In the genomic region with DNA sequence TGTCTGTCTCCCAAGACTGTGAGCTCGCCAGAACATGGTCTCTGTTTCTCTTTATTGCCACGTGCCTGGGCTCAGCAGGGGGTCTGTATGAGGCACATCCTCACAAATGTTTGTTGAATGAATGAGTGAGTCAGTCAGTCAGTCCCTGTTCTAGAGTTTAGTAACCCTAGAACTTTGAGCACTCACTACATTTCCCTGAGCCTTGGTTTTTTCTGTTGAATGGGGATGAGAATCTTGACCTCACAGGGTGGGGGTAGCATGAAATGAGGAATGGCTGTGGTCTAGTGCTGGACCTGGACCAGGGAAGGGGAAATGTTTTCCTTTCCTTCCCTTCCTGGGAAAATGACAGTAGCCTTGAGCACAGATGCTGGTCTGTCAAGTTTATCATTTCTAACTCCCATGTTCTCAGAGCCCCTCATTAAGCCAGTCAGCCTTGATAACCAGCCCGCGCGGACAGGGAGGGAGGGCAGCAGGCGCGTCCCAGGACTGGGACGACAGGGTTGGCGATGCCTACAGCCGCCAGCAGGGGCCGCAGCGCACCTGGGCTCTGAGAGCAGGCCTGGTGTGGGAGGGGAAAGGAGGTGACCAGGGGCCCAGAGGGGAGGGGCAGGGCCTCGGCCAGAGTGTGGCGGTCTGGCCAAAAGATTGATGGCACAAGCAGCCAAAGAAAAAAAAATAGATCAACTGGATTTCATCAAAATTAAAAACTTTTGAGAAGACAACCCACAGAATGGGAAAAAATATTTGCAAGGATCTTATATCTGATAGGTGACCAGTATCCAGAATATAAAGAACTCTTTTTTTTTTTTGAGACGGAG, we compare ENCODE assay signal across 9 cellular contexts. TPM values are rescaled to one million over a fixed set of nuclear protein-coding genes. Genes with fewer than 3 reads are reported as not detected.
DNase-seq lines count a peak whose midpoint lies in the region; ATAC-seq and TF ChIP-seq lines count a peak whose summit lies in the region.
"Had no signal": no experiment of that assay in that cellular context is flagged by ENCODE, and none has a peak within 500 bp of the region (broad histone marks: within the 10 kb centered on the region; RNA-seq: fewer than 3 reads in every experiment).

No MANE protein-coding gene starts in this region.

- WGBS in testis, 2 donors, result 14 to 30% methylated on average over 15 of the region's 15 CpGs

- no peaks in the 10 kb centered on the region for H3K36me3 ChIP-seq in testis (ENCODE audit: low read depth, missing control alignments)

- no peak overlapping the region for H3K27ac ChIP-seq in testis
- H3K27ac ChIP-seq: epithelial cell of prostate had no signal

- no peaks in the 10 kb centered on the region for H3K4me1 ChIP-seq in testis

- peak; percentile 90 for DNase-seq in DMS 273 (lab: John Stamatoyannopoulos, UW; ENCODE audit: unreplicated experiment)
- DNase-seq in HuH-7.5 (ENCODE audit: low spot score), result peak; percentile 94
- DNase-seq in RPMI8226, result peak; percentile 85
- peak; percentile 45 for DNase-seq in activated effector memory CD4-positive, alpha-beta T cell treated with Interleukin-2 at 50 U/mL for 16 hours
- peak; percentile 66 for DNase-seq in fibroblast of villous mesenchyme (ENCODE audit: low read depth)
- peak; percentile 35 for DNase-seq in occipital lobe (lab: John Stamatoyannopoulos, UW)
- peak; percentile 90 for DNase-seq in testis

- TF ChIP-seq POLR2A in testis (IDR thresholded peaks at IDR 0.05), result no peak

- intact Hi-C loops in testis (cut with DNase I; ENCODE audit: low total_unique reads), result loop anchor here (5.0 kb wide), 1 partner anchor 142 kb away; no protein-coding TSS in a partner anchor

- H3K4me3 ChIP-seq in fibroblast of villous mesenchyme (ENCODE audit: low read depth, low read length), result no peak overlapping the region
- H3K4me3 ChIP-seq in testis, result no peak overlapping the region

- ATAC-seq in GM21423 (IDR thresholded peaks at IDR 0.05; ENCODE audit: unreplicated experiment), result peak; percentile 83

- H3K27me3 ChIP-seq in testis, result no peaks in the 10 kb centered on the region

- no peaks in the 10 kb centered on the region for H3K9me3 ChIP-seq in testis

- TF ChIP-seq CTCF in fibroblast of villous mesenchyme (IDR thresholded peaks at IDR 0.05; ENCODE audit: insufficient read depth, low read depth, low read length) (peak; percentile 99), testis (IDR thresholded peaks at IDR 0.05) (peak; percentile 87 to 95 (median 87))

RNA-seq across cellular contexts. Expression of a gene that starts 24.1 kb away (rescaled TPM):
- total RNA-seq in fibroblast of villous mesenchyme (not detected in 2 replicates), occipital lobe (16.4 TPM), testis (10 to 100 TPM; 50.5 to 91.1 TPM)
- 29.0 TPM for polyA plus RNA-seq in testis (ENCODE audit: insufficient read depth, low read depth, low replicate concordance)

RNA-seq across cellular contexts. Expression of a gene that starts 25.8 kb away (rescaled TPM):
- total RNA-seq in fibroblast of villous mesenchyme, result 30.3 and 33.7 TPM in 2 replicates
- 7.5 TPM for total RNA-seq in occipital lobe
- total RNA-seq in testis, result 100 to 1,000 TPM; 148 to 152 TPM
- polyA plus RNA-seq in testis (ENCODE audit: insufficient read depth, low read depth, low replicate concordance), result 99.3 TPM

Comparison
In these comparisons a context has a peak if more than half of its experiments do, and no peak if none do; other contexts are left out.
1. DNase-seq: peak in every context shown above with its lines; median percentile 94 in HuH-7.5; 90 in DMS 273; 90 in testis; 85 in RPMI8226; 66 in fibroblast of villous mesenchyme; 45 in activated effector memory CD4-positive, alpha-beta T cell treated with Interleukin-2 at 50 U/mL for 16 hours; 35 in occipital lobe.
2. RNA of a gene that starts 24.1 kb away (total RNA-seq): 50.5 to 91.1 TPM in testis and 16.4 TPM in occipital lobe (single experiment); not detected in fibroblast of villous mesenchyme; every median in the first group is over 10 times any median in the second.